16 cellular contexts compared by ENCODE assay signal in the genomic region with DNA sequence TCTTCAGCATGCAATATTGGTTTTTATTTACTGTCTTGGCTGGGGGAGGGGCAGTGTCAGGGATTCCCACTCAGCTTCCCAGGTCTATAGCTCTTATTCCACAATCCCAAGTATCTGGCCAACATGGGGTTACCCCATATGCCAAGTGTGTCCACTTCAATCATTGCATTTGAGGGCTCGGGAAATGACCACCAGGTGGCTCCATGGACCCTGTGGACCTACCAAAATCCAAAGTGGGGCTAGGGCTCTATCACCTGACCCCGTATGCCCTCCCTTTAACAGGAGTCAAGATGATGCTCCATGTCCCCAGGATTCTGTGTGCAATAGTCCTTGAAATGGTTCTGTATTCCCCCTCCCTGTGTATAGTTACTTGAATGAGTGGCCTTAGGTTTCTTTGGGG. TPM values are rescaled to one million over a fixed set of nuclear protein-coding genes. Genes with fewer than 3 reads are reported as not detected.
A peak's percentile ranks its signal among the peaks of the same experiment; 100 is the strongest.
DNase-seq lines count a peak whose midpoint lies in the region; ATAC-seq and TF ChIP-seq lines count a peak whose summit lies in the region.
"Had no signal": no experiment of that assay in that cellular context is flagged by ENCODE, and none has a peak within 500 bp of the region (broad histone marks: within the 10 kb centered on the region; RNA-seq: fewer than 3 reads in every experiment).

No MANE protein-coding gene starts in this region.

- H3K9me3 ChIP-seq in parathyroid adenoma (ENCODE audit: control insufficient read depth, low read length), result no peaks in the 10 kb centered on the region
- H3K9me3 ChIP-seq: esophagus muscularis mucosa, right lobe of liver, testis had no signal

- no peaks in the 10 kb centered on the region for H3K4me1 Mint-ChIP-seq in chondrocyte (ENCODE audit: low read depth)
- H3K4me1 Mint-ChIP-seq: immature natural killer cell had no signal

- no peaks in the 10 kb centered on the region for H3K36me3 Mint-ChIP-seq in chondrocyte (ENCODE audit: low read depth)
- H3K36me3 Mint-ChIP-seq: immature natural killer cell had no signal

- no peak for DNase-seq in GM06990 (ENCODE audit: extremely low read depth, insufficient read length)
- no peak for DNase-seq in chondrocyte (ENCODE audit: low spot score)
- no peak for DNase-seq in NOMO-1 treated with dmso at 0.1 percent for 144 hours (lab: John Stamatoyannopoulos, UW; ENCODE audit: unreplicated experiment)
- DNase-seq in Ammon's horn (ENCODE audit: low spot score), result no peak
- DNase-seq: DMS153, immature natural killer cell, NCI-H1105, NCI-H526 treated with DMSO at 0.1 percent for 48 hours, testis had no signal

- TF ChIP-seq EP300 in Ishikawa (IDR thresholded peaks at IDR 0.05; ENCODE audit: borderline replicate concordance), result no peak

- H3K79me2 ChIP-seq in parathyroid adenoma, result no peaks in the 10 kb centered on the region

- peak; percentile 48; the same call in 1 of the 2 replicates for TF ChIP-seq RAD21 in Ishikawa (IDR thresholded peaks at IDR 0.05; ENCODE audit: low read depth)

- H2AFZ ChIP-seq in parathyroid adenoma, result no peak overlapping the region

- ATAC-seq in GM21360 (IDR thresholded peaks at IDR 0.05; ENCODE audit: unreplicated experiment), result no peak
- ATAC-seq: activated CD4-positive, CD25-positive, alpha-beta regulatory T cell treated with anti-CD3 and anti-CD28 coated beads, Interleukin-2, amount 50 U/mL, for 24 hours had no signal

- no peak overlapping the region for H3K4me3 ChIP-seq in GM06990 (replicated peaks; ENCODE audit: low read depth, low read length)
- H3K4me3 ChIP-seq in parathyroid adenoma (ENCODE audit: low read depth, low read length), result no peak overlapping the region
- H3K4me3 ChIP-seq: esophagus muscularis mucosa, right lobe of liver, testis had no signal

- no peak overlapping the region for H3K27ac ChIP-seq in parathyroid adenoma
- H3K27ac ChIP-seq: esophagus muscularis mucosa, right lobe of liver, testis had no signal

- H3K27me3 ChIP-seq in GM06990 (replicated peaks; ENCODE audit: control insufficient read depth, insufficient read depth, low read length) (no peaks in the 10 kb centered on the region), parathyroid adenoma (ENCODE audit: control insufficient read depth, insufficient read depth, low read length) (no peaks in the 10 kb centered on the region)
- H3K27me3 ChIP-seq: right lobe of liver, testis had no signal

- no peak overlapping the region for H3K4me2 ChIP-seq in parathyroid adenoma (ENCODE audit: low read length)

- TF ChIP-seq CTCF in GM06990 (IDR thresholded peaks at IDR 0.05; ENCODE audit: insufficient read depth, low read length, poor library complexity, severe bottlenecking) (peak; percentile 40), chondrocyte (IDR thresholded peaks at IDR 0.05) (peak; percentile 39), parathyroid adenoma (IDR thresholded peaks at IDR 0.05) (peak; percentile 43)

- H3K27me3 Mint-ChIP-seq in chondrocyte (ENCODE audit: low read depth), result peaks cover 5% of the 10 kb centered on the region

- no peak overlapping the region for H3K9ac ChIP-seq in parathyroid adenoma

- no peak overlapping the region for H3K27ac Mint-ChIP-seq in chondrocyte (ENCODE audit: unreplicated experiment)
- H3K27ac Mint-ChIP-seq: activated T-helper 2 cell treated with anti-CD3 and anti-CD28 coated beads, Interferon-gamma antibody, Interleukin-2, Interleukin-4, amounts not matched to agents 10 μg/mL and 5 μg/mL and 100 μg/mL, durations not matched to agents 14 hours and 24 hours and 36 hours had no signal

- H3K9me3 Mint-ChIP-seq in chondrocyte (ENCODE audit: low read depth), result no peaks in the 10 kb centered on the region
- H3K9me3 Mint-ChIP-seq: activated T-helper 2 cell treated with anti-CD3 and anti-CD28 coated beads, Interferon-gamma antibody, Interleukin-2, Interleukin-4, amounts not matched to agents 10 μg/mL and 5 μg/mL and 100 μg/mL, durations not matched to agents 14 hours and 24 hours and 36 hours; immature natural killer cell had no signal

- H3K36me3 ChIP-seq in GM06990 (ENCODE audit: control insufficient read depth, insufficient read depth, low read length) (no peaks in the 10 kb centered on the region), parathyroid adenoma (ENCODE audit: control insufficient read depth, insufficient read depth, low read length) (no peaks in the 10 kb centered on the region)
- H3K36me3 ChIP-seq: esophagus muscularis mucosa, right lobe of liver had no signal

- H3K4me1 ChIP-seq in parathyroid adenoma, result peaks cover 2% of the 10 kb centered on the region
- H3K4me1 ChIP-seq: esophagus muscularis mucosa, testis had no signal

- no peak overlapping the region for H3K4me3 Mint-ChIP-seq in chondrocyte (ENCODE audit: unreplicated experiment)
- H3K4me3 Mint-ChIP-seq: immature natural killer cell had no signal

TF ChIP-seq in Ishikawa, 13 proteins besides CTCF, POLR2A, EP300 and RAD21:
- TF ChIP-seq, protein P1, sequence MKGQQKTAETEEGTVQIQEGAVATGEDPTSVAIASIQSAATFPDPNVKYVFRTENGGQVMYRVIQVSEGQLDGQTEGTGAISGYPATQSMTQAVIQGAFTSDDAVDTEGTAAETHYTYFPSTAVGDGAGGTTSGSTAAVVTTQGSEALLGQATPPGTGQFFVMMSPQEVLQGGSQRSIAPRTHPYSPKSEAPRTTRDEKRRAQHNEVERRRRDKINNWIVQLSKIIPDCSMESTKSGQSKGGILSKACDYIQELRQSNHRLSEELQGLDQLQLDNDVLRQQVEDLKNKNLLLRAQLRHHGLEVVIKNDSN (IDR thresholded peaks at IDR 0.05), result no peak
- TF ChIP-seq TCF12 (IDR thresholded peaks at IDR 0.05; ENCODE audit: low read depth) (no peak), CEBPB (IDR thresholded peaks at IDR 0.05) (no peak), EGR1 (IDR thresholded peaks at IDR 0.05) (no peak), YY1 (IDR thresholded peaks at IDR 0.05; ENCODE audit: low read depth) (no peak), FOXM1 (IDR thresholded peaks at IDR 0.05; ENCODE audit: borderline replicate concordance, low read depth) (no peak), CREB1 (IDR thresholded peaks at IDR 0.05; ENCODE audit: low read depth) (no peak), TEAD4 (IDR thresholded peaks at IDR 0.05) (no peak), ZBTB7A (IDR thresholded peaks at IDR 0.05; ENCODE audit: low read depth) (no peak), TAF1 (IDR thresholded peaks at IDR 0.05; ENCODE audit: low read depth) (no peak), NFIC (IDR thresholded peaks at IDR 0.05) (no peak)
- TF ChIP-seq, protein P2, sequence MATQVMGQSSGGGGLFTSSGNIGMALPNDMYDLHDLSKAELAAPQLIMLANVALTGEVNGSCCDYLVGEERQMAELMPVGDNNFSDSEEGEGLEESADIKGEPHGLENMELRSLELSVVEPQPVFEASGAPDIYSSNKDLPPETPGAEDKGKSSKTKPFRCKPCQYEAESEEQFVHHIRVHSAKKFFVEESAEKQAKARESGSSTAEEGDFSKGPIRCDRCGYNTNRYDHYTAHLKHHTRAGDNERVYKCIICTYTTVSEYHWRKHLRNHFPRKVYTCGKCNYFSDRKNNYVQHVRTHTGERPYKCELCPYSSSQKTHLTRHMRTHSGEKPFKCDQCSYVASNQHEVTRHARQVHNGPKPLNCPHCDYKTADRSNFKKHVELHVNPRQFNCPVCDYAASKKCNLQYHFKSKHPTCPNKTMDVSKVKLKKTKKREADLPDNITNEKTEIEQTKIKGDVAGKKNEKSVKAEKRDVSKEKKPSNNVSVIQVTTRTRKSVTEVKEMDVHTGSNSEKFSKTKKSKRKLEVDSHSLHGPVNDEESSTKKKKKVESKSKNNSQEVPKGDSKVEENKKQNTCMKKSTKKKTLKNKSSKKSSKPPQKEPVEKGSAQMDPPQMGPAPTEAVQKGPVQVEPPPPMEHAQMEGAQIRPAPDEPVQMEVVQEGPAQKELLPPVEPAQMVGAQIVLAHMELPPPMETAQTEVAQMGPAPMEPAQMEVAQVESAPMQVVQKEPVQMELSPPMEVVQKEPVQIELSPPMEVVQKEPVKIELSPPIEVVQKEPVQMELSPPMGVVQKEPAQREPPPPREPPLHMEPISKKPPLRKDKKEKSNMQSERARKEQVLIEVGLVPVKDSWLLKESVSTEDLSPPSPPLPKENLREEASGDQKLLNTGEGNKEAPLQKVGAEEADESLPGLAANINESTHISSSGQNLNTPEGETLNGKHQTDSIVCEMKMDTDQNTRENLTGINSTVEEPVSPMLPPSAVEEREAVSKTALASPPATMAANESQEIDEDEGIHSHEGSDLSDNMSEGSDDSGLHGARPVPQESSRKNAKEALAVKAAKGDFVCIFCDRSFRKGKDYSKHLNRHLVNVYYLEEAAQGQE (IDR thresholded peaks at IDR 0.05; ENCODE audit: low read depth), result no peak
- TF ChIP-seq, protein P3, sequence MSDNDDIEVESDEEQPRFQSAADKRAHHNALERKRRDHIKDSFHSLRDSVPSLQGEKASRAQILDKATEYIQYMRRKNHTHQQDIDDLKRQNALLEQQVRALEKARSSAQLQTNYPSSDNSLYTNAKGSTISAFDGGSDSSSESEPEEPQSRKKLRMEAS (IDR thresholded peaks at IDR 0.05), result no peak

RNA-seq across cellular contexts. Expression of a gene that starts 12.1 kb away (rescaled TPM):
- 15.1 to 21.1 TPM (median 15.8 TPM) in 3 replicates for total RNA-seq in chondrocyte

RNA-seq across cellular contexts. Expression of a gene that starts 19.8 kb away (rescaled TPM):
- total RNA-seq in chondrocyte, result 2.7 to 3.3 TPM (median 2.9 TPM) in 3 replicates
